Comparison of ENCODE assay signal across 25 cellular contexts in the genomic region with DNA sequence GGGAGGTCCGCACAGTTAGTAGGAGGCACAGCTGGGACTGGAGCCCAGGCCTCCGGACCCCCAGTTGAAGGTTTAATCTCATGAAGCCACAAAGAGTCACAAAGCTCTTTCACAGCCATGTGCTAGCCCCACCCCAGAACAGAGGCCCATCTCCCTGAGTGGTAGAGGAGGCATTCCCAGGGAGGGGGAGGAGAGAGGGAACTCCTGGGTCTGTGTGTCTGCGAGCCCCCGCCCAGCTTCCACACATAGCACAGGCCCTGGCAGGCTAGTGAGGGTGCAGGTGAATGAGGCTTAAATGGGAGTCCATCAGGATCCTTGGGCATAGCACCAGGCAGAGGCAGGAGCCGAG.
DNase-seq lines count a peak whose midpoint lies in the region; ATAC-seq and TF ChIP-seq lines count a peak whose summit lies in the region.
"Had no signal": no experiment of that assay in that cellular context is flagged by ENCODE, and none has a peak within 500 bp of the region (broad histone marks: within the 10 kb centered on the region; RNA-seq: fewer than 3 reads in every experiment).

No MANE protein-coding gene starts in this region.

- DNase-seq in heart right ventricle, result no peak
- DNase-seq in Right ventricle myocardium superior, result no peak
- peak; percentile 89 for DNase-seq in SJCRH30
- peak; percentile 85 for DNase-seq in mesenteric fat pad (ENCODE audit: low spot score)
- DNase-seq in spleen, result peak; percentile 46
- no peak for DNase-seq in lower lobe of right lung
- DNase-seq in DMS 273 treated with DMSO at 0.1 percent for 48 hours (lab: John Stamatoyannopoulos, UW), result no peak
- DNase-seq in activated T-cell treated with anti-CD3 and anti-CD28 coated beads, Interleukin-2, amount 50 U/mL, for 72 hours, result no peak
- DNase-seq: activated CD4-positive, alpha-beta T cell treated with anti-CD3 and anti-CD28 coated beads, Interleukin-2, amount 50 U/mL, for 48 hours; activated gamma-delta T cell; activated naive CD8-positive, alpha-beta T cell treated with anti-CD3 and anti-CD28 coated beads, Interleukin-2, amount 10 ng/mL, durations not matched to agents 7 days and 5 days; NCI-H1048; NCI-H1694; NCI-H2171; NCI-H510A treated with DMSO at 0.1 percent for 48 hours; posterior cingulate gyrus; T-helper 1 cell had no signal

- WGBS in heart right ventricle, 2 donors, result 67 to 75% methylated on average over 5 of the region's 5 CpGs
- 78 to 84% (median 84%) methylated on average over 5 of the region's 5 CpGs for WGBS in spleen, 5 donors

- no peak for ATAC-seq in heart right ventricle
- ATAC-seq in Right ventricle myocardium superior (ENCODE audit: poor library complexity), result no peak
- no peak for ATAC-seq in lower lobe of right lung
- no peak for ATAC-seq in activated T-cell treated with anti-CD3 and anti-CD28 coated beads, Interleukin-2, amount 50 U/mL, for 72 hours (replicated peaks in 1 of 2)
- ATAC-seq: activated CD4-positive, CD25-positive, alpha-beta regulatory T cell treated with anti-CD3 and anti-CD28 coated beads, Interleukin-2, amount 50 U/mL, for 24 hours; GM23338 had no signal

- no peaks in the 10 kb centered on the region for H3K36me3 Mint-ChIP-seq in activated T-cell treated with anti-CD3 and anti-CD28 coated beads, Interleukin-2, amount 50 U/mL, for 72 hours (ENCODE audit: insufficient read depth in 2 of 2)
- H3K36me3 Mint-ChIP-seq: activated naive CD8-positive, alpha-beta T cell treated with anti-CD3 and anti-CD28 coated beads, Interleukin-2, amount 10 ng/mL, durations not matched to agents 7 days and 5 days had no signal

- H3K27me3 Mint-ChIP-seq in activated T-cell treated with anti-CD3 and anti-CD28 coated beads, Interleukin-2, amount 50 U/mL, for 72 hours (ENCODE audit: low read depth), result peaks cover 20% of the 10 kb centered on the region

- H3K4me3 ChIP-seq in heart right ventricle, result no peak overlapping the region
- H3K4me3 ChIP-seq in SJCRH30, result no peak overlapping the region
- no peak overlapping the region for H3K4me3 ChIP-seq in spleen
- H3K4me3 ChIP-seq in lower lobe of right lung, result no peak overlapping the region
- H3K4me3 ChIP-seq: GM23338, lung, skin epidermis, tibial nerve had no signal

- H3K36me3 ChIP-seq in heart right ventricle, result no peaks in the 10 kb centered on the region
- no peaks in the 10 kb centered on the region for H3K36me3 ChIP-seq in SJCRH30
- no peaks in the 10 kb centered on the region for H3K36me3 ChIP-seq in spleen
- H3K36me3 ChIP-seq in lower lobe of right lung, result no peaks in the 10 kb centered on the region
- H3K36me3 ChIP-seq: BE2C, tibial nerve had no signal

- H3K27ac ChIP-seq in heart right ventricle, result peak overlapping the region in 9 of 10 donors; percentile 78 to 94 (median 87)
- peak overlapping the region; percentile 88 for H3K27ac ChIP-seq in SJCRH30
- peak overlapping the region in 4 of 8 donors; percentile 59 to 79 (median 70) for H3K27ac ChIP-seq in spleen
- H3K27ac ChIP-seq in lower lobe of right lung, result no peak overlapping the region
- H3K27ac ChIP-seq: tibial nerve had no signal

- no peak for TF ChIP-seq POLR2A in spleen (IDR thresholded peaks at IDR 0.05)

- H3K27me3 ChIP-seq in heart right ventricle (peaks cover 0 to 9% (median 0%) of the 10 kb centered on the region in 7 donors), SJCRH30 (no peaks in the 10 kb centered on the region), spleen (replicated peaks in 1 of 7) (peaks cover 0 to 59% (median 0%) of the 10 kb centered on the region in 7 donors), lower lobe of right lung (ENCODE audit: low read depth) (peaks cover 9% of the 10 kb centered on the region)
- H3K27me3 ChIP-seq: BE2C had no signal

- intact Hi-C loops in heart right ventricle (cut with DNase I), result loop anchor here in 3 of 10 donors (5.0 to 10.0 kb wide), 3 partner anchors 112 to 179 kb away; no protein-coding TSS in a partner anchor
- intact Hi-C loops in Right ventricle myocardium superior (cut with DNase I), result loop anchor here (10.0 kb wide), 1 partner anchor 159 kb away; no protein-coding TSS in a partner anchor
- intact Hi-C loops in spleen (cut with DNase I; ENCODE audit: low total_unique reads), result no loop called here
- intact Hi-C loops in lower lobe of right lung (cut with DNase I), result no loop called here

- TF ChIP-seq CTCF in heart right ventricle (IDR thresholded peaks at IDR 0.05) (no peak), spleen (IDR thresholded peaks at IDR 0.05 in 8 of 11, conservative IDR thresholded peaks at IDR 0.05 in 3 of 11) (no peak), lower lobe of right lung (IDR thresholded peaks at IDR 0.05) (no peak)

- H3K27ac Mint-ChIP-seq in activated T-cell treated with anti-CD3 and anti-CD28 coated beads, Interleukin-2, amount 50 U/mL, for 72 hours, result no peak overlapping the region
- H3K27ac Mint-ChIP-seq: activated naive CD8-positive, alpha-beta T cell treated with anti-CD3 and anti-CD28 coated beads, Interleukin-2, amount 10 ng/mL, durations not matched to agents 7 days and 5 days; GM23338 had no signal

- H3K4me1 Mint-ChIP-seq in activated T-cell treated with anti-CD3 and anti-CD28 coated beads, Interleukin-2, amount 50 U/mL, for 72 hours (ENCODE audit: low read depth), result no peaks in the 10 kb centered on the region
- H3K4me1 Mint-ChIP-seq: activated naive CD8-positive, alpha-beta T cell treated with anti-CD3 and anti-CD28 coated beads, Interleukin-2, amount 10 ng/mL, durations not matched to agents 7 days and 5 days; central memory CD8-positive, alpha-beta T cell had no signal

- H3K4me3 Mint-ChIP-seq in activated T-cell treated with anti-CD3 and anti-CD28 coated beads, Interleukin-2, amount 50 U/mL, for 72 hours, result no peak overlapping the region
- H3K4me3 Mint-ChIP-seq: activated naive CD8-positive, alpha-beta T cell treated with anti-CD3 and anti-CD28 coated beads, Interleukin-2, amount 10 ng/mL, durations not matched to agents 7 days and 5 days; central memory CD8-positive, alpha-beta T cell; GM23338; neural crest cell had no signal

- H3K9me3 Mint-ChIP-seq in activated T-cell treated with anti-CD3 and anti-CD28 coated beads, Interleukin-2, amount 50 U/mL, for 72 hours, result no peaks in the 10 kb centered on the region
- H3K9me3 Mint-ChIP-seq: activated naive CD8-positive, alpha-beta T cell treated with anti-CD3 and anti-CD28 coated beads, Interleukin-2, amount 10 ng/mL, durations not matched to agents 7 days and 5 days; central memory CD8-positive, alpha-beta T cell; GM23338; neural crest cell had no signal

- H3K4me1 ChIP-seq in heart right ventricle (peaks cover 6 to 64% (median 31%) of the 10 kb centered on the region in 9 donors), SJCRH30 (peaks cover 58% of the 10 kb centered on the region), spleen (peaks cover 0 to 20% (median 11%) of the 10 kb centered on the region in 6 donors), lower lobe of right lung (peaks cover 14% of the 10 kb centered on the region)
- H3K4me1 ChIP-seq: BE2C had no signal

- H3K9me3 ChIP-seq in heart right ventricle (no peaks in the 10 kb centered on the region), SJCRH30 (replicated peaks) (0 out of 2 replicates have a peak, but pooled peaks cover 4% of the 10 kb centered on the region), spleen (no peaks in the 10 kb centered on the region), lower lobe of right lung (no peaks in the 10 kb centered on the region)
- H3K9me3 ChIP-seq: BE2C, tibial nerve had no signal

Comparison
In these comparisons a context has a peak if more than half of its experiments do, and no peak if none do; other contexts are left out.
1. DNase-seq: peak in SJCRH30 (2 of 2), mesenteric fat pad (single experiment) and spleen (single experiment); none in heart right ventricle (0 of 2), Right ventricle myocardium superior (single experiment), lower lobe of right lung (single experiment), DMS 273 treated with DMSO at 0.1 percent for 48 hours (single experiment) and activated T-cell treated with anti-CD3 and anti-CD28 coated beads, Interleukin-2, amount 50 U/mL, for 72 hours (0 of 2).